ENCODE assay signal across 11 cellular contexts in genomic region chr13:90717451-90717936, GRCh38.
DNase-seq lines count a peak whose midpoint lies in the region; ATAC-seq, FAIRE-seq and TF ChIP-seq lines count a peak whose summit lies in the region.
"Had no signal": no experiment of that assay in that cellular context is flagged by ENCODE, and none has a peak within 500 bp of the region (broad histone marks: within the 10 kb centered on the region; RNA-seq: fewer than 3 reads in every experiment).

No MANE protein-coding gene starts in this region.

- DNase-seq in cardiac muscle cell (ENCODE audit: low read depth in 1 of 2, low spot score in 1 of 2) (peak; percentile 4 to 93), cardiac septum (ENCODE audit: low spot score) (no peak), body of pancreas (peak in 1 of 4 donors; percentile 19), keratinocyte (ENCODE audit: low read depth, low spot score) (peak; percentile 25), urothelium cell line (ENCODE audit: low spot score) (peak; percentile 24), Kasumi-1 (lab: John Stamatoyannopoulos, UW) (no peak), NCI-H2227 (lab: John Stamatoyannopoulos, UW; ENCODE audit: unreplicated experiment) (no peak), KG1 (lab: John Stamatoyannopoulos, UW) (no peak)
- DNase-seq: activated CD4-positive, CD25-positive, alpha-beta regulatory T cell; upper lobe of right lung had no signal

- peak overlapping the region; percentile 20 for H3K4me2 ChIP-seq in keratinocyte (ENCODE audit: control insufficient read depth, extremely low read depth, insufficient read depth, low read depth, low read length)
- H3K4me2 ChIP-seq: A549 had no signal

- intact Hi-C loops in cardiac septum (cut with DNase I) (no loop called here), body of pancreas (cut with DNase I) (no loop called here)

- H3K9ac ChIP-seq in keratinocyte (ENCODE audit: control insufficient read depth, extremely low read depth, insufficient read depth, low read length): no peak overlapping the region

- H3K27me3 ChIP-seq in cardiac muscle cell (no peaks in the 10 kb centered on the region), body of pancreas (no peaks in the 10 kb centered on the region), keratinocyte (ENCODE audit: control insufficient read depth, extremely low read depth, insufficient read depth, low read length) (no peaks in the 10 kb centered on the region)
- H3K27me3 ChIP-seq: upper lobe of right lung had no signal

- no peak overlapping the region for H3K4me3 ChIP-seq in cardiac muscle cell
- H3K4me3 ChIP-seq in body of pancreas: no peak overlapping the region
- H3K4me3 ChIP-seq in keratinocyte (ENCODE audit: control insufficient read depth in 2 of 3, extremely low read depth in 1 of 3, insufficient read depth in 2 of 3, low read depth in 1 of 3, low read length in 3 of 3): no peak overlapping the region
- H3K4me3 ChIP-seq: A549, upper lobe of right lung had no signal

- FAIRE-seq in keratinocyte (lab: Jason Lieb, UNC) (no peak), urothelium cell line (lab: Jason Lieb, UNC) (no peak)
- FAIRE-seq: A549 had no signal

- H3K9me3 ChIP-seq in cardiac muscle cell (ENCODE audit: low read depth) (no peaks in the 10 kb centered on the region), body of pancreas (no peaks in the 10 kb centered on the region), keratinocyte (ENCODE audit: control insufficient read depth, low read depth, low read length) (no peaks in the 10 kb centered on the region)
- H3K9me3 ChIP-seq: A549, upper lobe of right lung had no signal

- peak; percentile 89 for ATAC-seq in body of pancreas
- ATAC-seq: A549, upper lobe of right lung had no signal

- no peaks in the 10 kb centered on the region for H4K20me1 ChIP-seq in keratinocyte (ENCODE audit: control insufficient read depth, extremely low read depth, insufficient read depth, low read length)

- TF ChIP-seq CTCF in cardiac muscle cell (IDR thresholded peaks at IDR 0.05; ENCODE audit: low read depth, low read length) (no peak), body of pancreas (IDR thresholded peaks at IDR 0.05) (peak in 1 of 7 experiments; percentile 10), keratinocyte (optimal IDR thresholded peaks at IDR 0.05 in 1 of 3, IDR thresholded peaks at IDR 0.05 in 1 of 3, conservative IDR thresholded peaks at IDR 0.05 in 1 of 3; ENCODE audit: extremely low read depth in 1 of 3, insufficient read depth in 2 of 3, low read length in 3 of 3) (no peak)

- H3K36me3 ChIP-seq in cardiac muscle cell (no peaks in the 10 kb centered on the region), body of pancreas (replicated peaks in 1 of 2; ENCODE audit: insufficient read depth in 1 of 2, low read depth in 2 of 2) (no peaks in the 10 kb centered on the region), keratinocyte (ENCODE audit: control insufficient read depth in 2 of 2, extremely low read depth in 1 of 2, insufficient read depth in 2 of 2, low read length in 2 of 2) (no peaks in the 10 kb centered on the region)
- H3K36me3 ChIP-seq: upper lobe of right lung had no signal

- H3K27ac ChIP-seq in cardiac muscle cell: no peak overlapping the region
- H3K27ac ChIP-seq in body of pancreas: peak overlapping the region in 3 of 4 donors; percentile 38 to 79 (median 43)
- no peak overlapping the region for H3K27ac ChIP-seq in keratinocyte (ENCODE audit: control insufficient read depth, insufficient read depth, low read length)
- H3K27ac ChIP-seq: A549, upper lobe of right lung had no signal

- no peaks in the 10 kb centered on the region for H3K9me1 ChIP-seq in keratinocyte (ENCODE audit: control insufficient read depth, extremely low read depth, insufficient read depth, low read length)

- dilution Hi-C loops in keratinocyte (cut with MboI; ENCODE audit: extremely low pct_ligation_motif_present, low sequenced_read_pairs): no loop called here

- H2AFZ ChIP-seq in keratinocyte (ENCODE audit: control insufficient read depth, low read length): no peak overlapping the region

- no peak for TF ChIP-seq POLR2A in body of pancreas (IDR thresholded peaks at IDR 0.05)

- 30 to 35% methylated on average over 3 of the region's 3 CpGs for WGBS in body of pancreas, 2 donors

- H3K79me2 ChIP-seq in keratinocyte (ENCODE audit: control insufficient read depth, insufficient read depth, low read length): no peaks in the 10 kb centered on the region

- H3K4me1 ChIP-seq in cardiac muscle cell (ENCODE audit: low read depth) (peaks cover 12% of the 10 kb centered on the region), body of pancreas (peaks cover 19% of the 10 kb centered on the region), keratinocyte (ENCODE audit: control insufficient read depth, extremely low read depth, insufficient read depth, low read length) (peaks cover 9% of the 10 kb centered on the region)
- H3K4me1 ChIP-seq: A549 had no signal

Comparison
In these comparisons a context has a peak if more than half of its experiments do, and no peak if none do; other contexts are left out.
1. DNase-seq: peak in cardiac muscle cell (2 of 2), keratinocyte (single experiment) and urothelium cell line (single experiment); none in cardiac septum (single experiment), Kasumi-1 (0 of 2), NCI-H2227 (single experiment) and KG1 (single experiment).
2. H3K27ac ChIP-seq: peak in body of pancreas (3 of 4); none in cardiac muscle cell (single experiment) and keratinocyte (single experiment).